In genomic region chr7:101233907-101234547, GRCh38 we compare ENCODE assay signal across 20 cellular contexts. TPM values are rescaled to one million over a fixed set of nuclear protein-coding genes. Genes with fewer than 3 reads are reported as not detected.
"Had no signal": no experiment of that assay in that cellular context is flagged by ENCODE, and none has a peak within 500 bp of the region (broad histone marks: within the 10 kb centered on the region; RNA-seq: fewer than 3 reads in every experiment).

No MANE protein-coding gene starts in this region.

- H3K4me1 ChIP-seq: colonic mucosa, neural progenitor cell had no signal

- H3K36me3 ChIP-seq: colonic mucosa, neural progenitor cell, pancreas had no signal

- H3K27me3 Mint-ChIP-seq: activated B cell treated with CpG ODN at 0.5 μM for 24 hours; activated CD8-positive, alpha-beta T cell treated with anti-CD3 and anti-CD28 coated beads for 36 hours; activated naive CD8-positive, alpha-beta T cell treated with anti-CD3 and anti-CD28 coated beads for 36 hours had no signal

- H3K4me3 Mint-ChIP-seq: activated B cell treated with CpG ODN at 0.5 μM for 24 hours; activated CD8-positive, alpha-beta T cell treated with anti-CD3 and anti-CD28 coated beads for 36 hours; activated naive CD8-positive, alpha-beta T cell treated with anti-CD3 and anti-CD28 coated beads for 36 hours; neural progenitor cell had no signal

- H3K9me3 ChIP-seq: body of pancreas, colonic mucosa, lower lobe of right lung, pancreas, sigmoid colon, thyroid gland had no signal

- H3K27ac ChIP-seq: lower lobe of right lung, neural progenitor cell, pancreas, sigmoid colon, thyroid gland had no signal

- DNase-seq: activated B cell treated with CpG ODN at 0.5 μM for 24 hours; activated CD4-positive, alpha-beta T cell treated with anti-CD3 and anti-CD28 coated beads for 48 hours; activated CD8-positive, alpha-beta T cell treated with anti-CD3 and anti-CD28 coated beads for 36 hours; activated naive CD8-positive, alpha-beta T cell treated with anti-CD3 and anti-CD28 coated beads for 36 hours; amygdala; body of pancreas; caudate nucleus; colonic mucosa; left cardiac atrium; lower lobe of right lung; midbrain; sigmoid colon; stimulated activated CD4-positive, alpha-beta T cell treated with anti-CD3 and anti-CD28 coated beads, Interleukin-12 subunit alpha, Interleukin-12 subunit beta, amount 100 ng/mL, for 4 hours; stimulated activated CD4-positive, alpha-beta T cell treated with anti-CD3 and anti-CD28 coated beads, Interleukin-2, amount 100 ng/mL, for 24 hours; T-helper 2 cell; thyroid gland had no signal

- ATAC-seq: activated CD8-positive, alpha-beta T cell treated with anti-CD3 and anti-CD28 coated beads for 36 hours; body of pancreas; esophagus mucosa; left cardiac atrium; lower lobe of right lung; pancreas had no signal

- H3K27me3 ChIP-seq: body of pancreas, colonic mucosa, neural progenitor cell, pancreas, thyroid gland had no signal

- H3K4me3 ChIP-seq: body of pancreas, colonic mucosa, lower lobe of right lung, neural progenitor cell, pancreas, sigmoid colon, thyroid gland had no signal

- H3K27ac Mint-ChIP-seq: activated B cell treated with CpG ODN at 0.5 μM for 24 hours; activated CD8-positive, alpha-beta T cell treated with anti-CD3 and anti-CD28 coated beads for 36 hours; neural progenitor cell had no signal

- H3K9me3 Mint-ChIP-seq: activated B cell treated with CpG ODN at 0.5 μM for 24 hours; activated CD8-positive, alpha-beta T cell treated with anti-CD3 and anti-CD28 coated beads for 36 hours; activated naive CD8-positive, alpha-beta T cell treated with anti-CD3 and anti-CD28 coated beads for 36 hours; neural progenitor cell had no signal

- FAIRE-seq: pancreas had no signal

RNA-seq across cellular contexts. Expression of gene MOGAT3, which starts 33.2 kb away (rescaled TPM):
- polyA plus RNA-seq: pancreas, urinary bladder had no signal
